Comparison of ENCODE assay signal across 1 cellular context in genomic region chr12:43852744-43853143, GRCh38.
A peak's percentile ranks its signal among the peaks of the same experiment; 100 is the strongest.
TF ChIP-seq lines count a peak whose summit lies in the region.

No MANE protein-coding gene starts in this region.

TF ChIP-seq in GM12878, 131 proteins besides CTCF, POLR2A, EP300 and RAD21 (continued from another document):
- TF ChIP-seq SIN3A (IDR thresholded peaks at IDR 0.05; ENCODE audit: low read depth, low read length) (no peak), BHLHE40 (IDR thresholded peaks at IDR 0.05; ENCODE audit: borderline replicate concordance in 1 of 2, low read depth in 2 of 2, low read length in 1 of 2) (peak in 1 of 2 experiments; percentile 18; a peak in 1 of 4 replicates), RAD51 (IDR thresholded peaks at IDR 0.05) (peak; percentile 46; the same call in 1 of the 2 replicates), SREBF1 (IDR thresholded peaks at IDR 0.05; ENCODE audit: low read length) (no peak)
